In the genomic region with DNA sequence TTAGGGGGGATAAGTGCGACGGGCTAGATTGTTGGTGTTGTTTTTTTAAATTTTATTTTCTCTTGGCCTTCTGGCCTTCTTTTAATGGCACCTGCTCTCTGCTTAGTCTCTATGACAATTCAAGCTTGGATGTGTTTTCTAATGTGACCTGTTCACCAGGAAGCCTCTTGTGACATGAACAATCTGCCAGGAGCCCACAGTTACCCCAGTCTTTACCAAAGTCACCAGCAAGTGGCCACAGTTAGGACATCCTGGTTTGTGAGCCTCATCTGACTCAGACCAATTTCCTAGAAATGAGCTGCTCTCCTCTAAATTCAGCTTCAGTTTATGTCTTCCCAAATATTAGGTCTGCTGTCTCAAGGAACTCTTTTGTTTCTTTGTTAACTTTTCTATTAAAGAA, we compare ENCODE assay signal across 14 cellular contexts.
A peak's percentile ranks its signal among the peaks of the same experiment; 100 is the strongest.
DNase-seq lines count a peak whose midpoint lies in the region; ATAC-seq and TF ChIP-seq lines count a peak whose summit lies in the region.
"Had no signal": no experiment of that assay in that cellular context is flagged by ENCODE, and none has a peak within 500 bp of the region (broad histone marks: within the 10 kb centered on the region; RNA-seq: fewer than 3 reads in every experiment).

No MANE protein-coding gene starts in this region.

- peaks cover 23% of the 10 kb centered on the region for H3K4me1 Mint-ChIP-seq in activated CD8-positive, alpha-beta memory T cell treated with anti-CD3 and anti-CD28 coated beads, Interleukin-2, amount 10 ng/mL, durations not matched to agents 7 days and 5 days
- peaks cover 43 to 56% of the 10 kb centered on the region in 2 donors for H3K4me1 Mint-ChIP-seq in natural killer cell treated with Interleukin-12 subunit alpha and Interleukin-12 subunit beta and Interleukin-15 and Interleukin-18, amount 100 ng/mL, for 72 hours (ENCODE audit: low read depth in 2 of 2)
- peaks cover 59 to 60% of the 10 kb centered on the region in 2 donors for H3K4me1 Mint-ChIP-seq in natural killer cell

- TF ChIP-seq CTCF in natural killer cell (IDR thresholded peaks at IDR 0.05), result no peak

- H3K27ac Mint-ChIP-seq in activated CD8-positive, alpha-beta memory T cell treated with anti-CD3 and anti-CD28 coated beads, Interleukin-2, amount 10 ng/mL, durations not matched to agents 7 days and 5 days, result peak overlapping the region; percentile 41
- peak overlapping the region; percentile 52 to 64 for H3K27ac Mint-ChIP-seq in natural killer cell treated with Interleukin-12 subunit alpha and Interleukin-12 subunit beta and Interleukin-15 and Interleukin-18, amount 100 ng/mL, for 72 hours
- no peak overlapping the region for H3K27ac Mint-ChIP-seq in natural killer cell

- H3K27me3 Mint-ChIP-seq in activated CD8-positive, alpha-beta memory T cell treated with anti-CD3 and anti-CD28 coated beads, Interleukin-2, amount 10 ng/mL, durations not matched to agents 7 days and 5 days, result no peaks in the 10 kb centered on the region
- no peaks in the 10 kb centered on the region for H3K27me3 Mint-ChIP-seq in natural killer cell treated with Interleukin-12 subunit alpha and Interleukin-12 subunit beta and Interleukin-15 and Interleukin-18, amount 100 ng/mL, for 72 hours
- H3K27me3 Mint-ChIP-seq in natural killer cell (ENCODE audit: low read depth in 2 of 2), result no peaks in the 10 kb centered on the region
- H3K27me3 Mint-ChIP-seq: CD4-positive, CD25-positive, alpha-beta regulatory T cell had no signal

- H3K4me3 Mint-ChIP-seq in activated CD8-positive, alpha-beta memory T cell treated with anti-CD3 and anti-CD28 coated beads, Interleukin-2, amount 10 ng/mL, durations not matched to agents 7 days and 5 days, result no peak overlapping the region
- H3K4me3 Mint-ChIP-seq in natural killer cell treated with Interleukin-12 subunit alpha and Interleukin-12 subunit beta and Interleukin-15 and Interleukin-18, amount 100 ng/mL, for 72 hours, result peak overlapping the region; percentile 38
- H3K4me3 Mint-ChIP-seq in natural killer cell, result no peak overlapping the region
- H3K4me3 Mint-ChIP-seq: CD4-positive, CD25-positive, alpha-beta regulatory T cell; H9 had no signal

- ATAC-seq in activated CD8-positive, alpha-beta memory T cell treated with anti-CD3 and anti-CD28 coated beads, Interleukin-2, amount 10 ng/mL, durations not matched to agents 7 days and 5 days, result no peak
- peak; percentile 75 to 80 for ATAC-seq in natural killer cell treated with Interleukin-12 subunit alpha and Interleukin-12 subunit beta and Interleukin-15 and Interleukin-18, amount 100 ng/mL, for 72 hours
- ATAC-seq in natural killer cell, result no peak
- ATAC-seq: GM12878 had no signal

- H3K9me3 Mint-ChIP-seq in activated CD8-positive, alpha-beta memory T cell treated with anti-CD3 and anti-CD28 coated beads, Interleukin-2, amount 10 ng/mL, durations not matched to agents 7 days and 5 days (ENCODE audit: low read depth), result no peaks in the 10 kb centered on the region
- no peaks in the 10 kb centered on the region for H3K9me3 Mint-ChIP-seq in natural killer cell treated with Interleukin-12 subunit alpha and Interleukin-12 subunit beta and Interleukin-15 and Interleukin-18, amount 100 ng/mL, for 72 hours
- H3K9me3 Mint-ChIP-seq in natural killer cell, result no peaks in the 10 kb centered on the region
- H3K9me3 Mint-ChIP-seq: CD4-positive, CD25-positive, alpha-beta regulatory T cell; H9 had no signal

- intact Hi-C loops in natural killer cell (cut with micrococcal nuclease) (no loop called here), posterior cingulate gyrus (cut with DNase I) (no loop called here)

- H3K36me3 Mint-ChIP-seq in activated CD8-positive, alpha-beta memory T cell treated with anti-CD3 and anti-CD28 coated beads, Interleukin-2, amount 10 ng/mL, durations not matched to agents 7 days and 5 days, result peaks cover 48% of the 10 kb centered on the region
- peaks cover 24% of the 10 kb centered on the region for H3K36me3 Mint-ChIP-seq in natural killer cell treated with Interleukin-12 subunit alpha and Interleukin-12 subunit beta and Interleukin-15 and Interleukin-18, amount 100 ng/mL, for 72 hours
- peaks cover 19% of the 10 kb centered on the region for H3K36me3 Mint-ChIP-seq in natural killer cell

- DNase-seq in activated CD8-positive, alpha-beta memory T cell treated with anti-CD3 and anti-CD28 coated beads, Interleukin-2, amount 10 ng/mL, durations not matched to agents 7 days and 5 days, result peak; percentile 61
- no peak for DNase-seq in activated CD8-positive, alpha-beta memory T cell treated with anti-CD3 and anti-CD28 coated beads for 24 hours
- peak; percentile 64 for DNase-seq in natural killer cell treated with Interleukin-12 subunit alpha and Interleukin-12 subunit beta and Interleukin-15 and Interleukin-18, amount 100 ng/mL, for 72 hours (ENCODE audit: low spot score)
- DNase-seq in natural killer cell (no peak), MV-4-11 (lab: John Stamatoyannopoulos, UW) (peak; percentile 76), myocyte (ENCODE audit: low read depth) (peak; percentile 8), posterior cingulate gyrus (no peak), NCI-H345 treated with DMSO at 0.1 percent for 48 hours (lab: John Stamatoyannopoulos, UW; ENCODE audit: unreplicated experiment) (no peak)
- DNase-seq: ACHN; CD4-positive, CD25-positive, alpha-beta regulatory T cell; DMS 273 treated with DMSO at 0.1 percent for 48 hours; GM23248; H9 had no signal

- CTCF ChIA-PET in activated CD8-positive, alpha-beta memory T cell treated with anti-CD3 and anti-CD28 coated beads, Interleukin-2, amount 10 ng/mL, durations not matched to agents 7 days and 5 days (lab: Charles Lee), result no interaction called here

Comparison
In these comparisons a context has a peak if more than half of its experiments do, and no peak if none do; other contexts are left out.
1. ATAC-seq: peak in natural killer cell treated with Interleukin-12 subunit alpha and Interleukin-12 subunit beta and Interleukin-15 and Interleukin-18, amount 100 ng/mL, for 72 hours (2 of 2); none in activated CD8-positive, alpha-beta memory T cell treated with anti-CD3 and anti-CD28 coated beads, Interleukin-2, amount 10 ng/mL, durations not matched to agents 7 days and 5 days (single experiment) and natural killer cell (0 of 3).
2. DNase-seq: peak in activated CD8-positive, alpha-beta memory T cell treated with anti-CD3 and anti-CD28 coated beads, Interleukin-2, amount 10 ng/mL, durations not matched to agents 7 days and 5 days (single experiment), natural killer cell treated with Interleukin-12 subunit alpha and Interleukin-12 subunit beta and Interleukin-15 and Interleukin-18, amount 100 ng/mL, for 72 hours (single experiment), MV-4-11 (single experiment) and myocyte (single experiment); none in activated CD8-positive, alpha-beta memory T cell treated with anti-CD3 and anti-CD28 coated beads for 24 hours (single experiment), natural killer cell (single experiment), posterior cingulate gyrus (0 of 10) and NCI-H345 treated with DMSO at 0.1 percent for 48 hours (single experiment).
3. H3K27ac Mint-ChIP-seq: peak in activated CD8-positive, alpha-beta memory T cell treated with anti-CD3 and anti-CD28 coated beads, Interleukin-2, amount 10 ng/mL, durations not matched to agents 7 days and 5 days (single experiment) and natural killer cell treated with Interleukin-12 subunit alpha and Interleukin-12 subunit beta and Interleukin-15 and Interleukin-18, amount 100 ng/mL, for 72 hours (2 of 2); none in natural killer cell (0 of 2).